ENCODE assay signal across 16 cellular contexts in the genomic region with DNA sequence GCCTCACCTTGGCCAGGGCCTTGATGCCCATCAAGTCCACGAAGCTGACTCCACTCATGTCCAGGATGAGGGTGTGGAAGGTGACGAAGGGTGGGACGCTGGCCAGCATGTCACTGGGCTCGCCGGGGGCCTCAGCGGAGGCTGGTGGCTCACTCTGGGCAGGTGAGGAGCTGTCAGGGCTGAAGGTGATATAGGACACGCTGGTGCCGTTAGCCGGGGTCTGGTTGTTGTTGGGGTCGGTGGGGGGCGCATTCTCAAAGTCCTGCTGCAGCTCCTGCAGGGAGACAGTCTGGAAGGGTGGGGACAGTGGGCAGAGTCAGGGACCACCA. TPM values are rescaled to one million over a fixed set of nuclear protein-coding genes. Genes with fewer than 3 reads are reported as not detected.
DNase-seq lines count a peak whose midpoint lies in the region; ATAC-seq and TF ChIP-seq lines count a peak whose summit lies in the region.
"Had no signal": no experiment of that assay in that cellular context is flagged by ENCODE, and none has a peak within 500 bp of the region (broad histone marks: within the 10 kb centered on the region; RNA-seq: fewer than 3 reads in every experiment).

No MANE protein-coding gene starts in this region.

- no peak overlapping the region for H4K91ac ChIP-seq in mesenchymal stem cell (ENCODE audit: low read length)

- H2AFZ ChIP-seq in mesenchymal stem cell (ENCODE audit: low read depth, low read length): no peak overlapping the region

- H3K27ac ChIP-seq in right atrium auricular region (no peak overlapping the region), mesenchymal stem cell (ENCODE audit: low read length, poor library complexity, severe bottlenecking) (no peak overlapping the region)
- H3K27ac ChIP-seq: RWPE1 had no signal

- H3K9ac ChIP-seq in mesenchymal stem cell (ENCODE audit: low read length): no peak overlapping the region

- H2AK5ac ChIP-seq in mesenchymal stem cell (ENCODE audit: low read length, severe bottlenecking): no peak overlapping the region

- no peaks in the 10 kb centered on the region for H3K36me3 Mint-ChIP-seq in stimulated activated memory B cell treated with anti-CD40 and anti-IgM and Interleukin-4, amounts not matched to agents 10 μg/mL and 1 μg/mL and 100 μg/mL, for 72 hours

- peaks cover 0 to 32% of the 10 kb centered on the region in 2 donors for H3K4me1 ChIP-seq in right atrium auricular region
- peaks cover 4% of the 10 kb centered on the region for H3K4me1 ChIP-seq in mesenchymal stem cell (ENCODE audit: control insufficient read depth, insufficient read depth, low read depth, low read length)
- H3K4me1 ChIP-seq: Caco-2 had no signal

- no peak overlapping the region for H2BK120ac ChIP-seq in mesenchymal stem cell (ENCODE audit: low read depth, low read length)

- WGBS in mesenchymal stem cell: 97% methylated on average over 11 of the region's 11 CpGs

- H3K9me3 Mint-ChIP-seq in stimulated activated memory B cell treated with anti-CD40 and anti-IgM and Interleukin-4, amounts not matched to agents 10 μg/mL and 1 μg/mL and 100 μg/mL, for 72 hours: no peaks in the 10 kb centered on the region

- H3K27ac Mint-ChIP-seq in stimulated activated memory B cell treated with anti-CD40 and anti-IgM and Interleukin-4, amounts not matched to agents 10 μg/mL and 1 μg/mL and 100 μg/mL, for 72 hours: peak overlapping the region; percentile 12

- H3K79me1 ChIP-seq in mesenchymal stem cell (replicated peaks; ENCODE audit: low read length, poor library complexity, severe bottlenecking): no peaks in the 10 kb centered on the region

- no peak overlapping the region for H3K18ac ChIP-seq in mesenchymal stem cell (ENCODE audit: low read depth in 1 of 2, low read length in 2 of 2)

- intact Hi-C loops in cardiac septum (cut with DNase I): no loop called here

- no peak overlapping the region for H3K4me2 ChIP-seq in mesenchymal stem cell (ENCODE audit: low read length, poor library complexity, severe bottlenecking)

- H3K14ac ChIP-seq in mesenchymal stem cell (ENCODE audit: low read length in 2 of 2): no peak overlapping the region

- no peak overlapping the region for H3K4me3 Mint-ChIP-seq in stimulated activated memory B cell treated with anti-CD40 and anti-IgM and Interleukin-4, amounts not matched to agents 10 μg/mL and 1 μg/mL and 100 μg/mL, for 72 hours

- peak overlapping the region; percentile 0 for H2BK15ac ChIP-seq in mesenchymal stem cell (ENCODE audit: low read depth, poor library complexity, severe bottlenecking)

- H3K9me3 ChIP-seq in right atrium auricular region (no peaks in the 10 kb centered on the region), mesenchymal stem cell (ENCODE audit: control insufficient read depth, low read length) (no peaks in the 10 kb centered on the region)
- H3K9me3 ChIP-seq: Caco-2 had no signal

- H3K27me3 ChIP-seq in right atrium auricular region (no peaks in the 10 kb centered on the region), mesenchymal stem cell (ENCODE audit: control insufficient read depth in 1 of 2, insufficient read depth in 1 of 2, low read length in 2 of 2) (no peaks in the 10 kb centered on the region)

- peaks cover 18% of the 10 kb centered on the region for H3K27me3 Mint-ChIP-seq in stimulated activated memory B cell treated with anti-CD40 and anti-IgM and Interleukin-4, amounts not matched to agents 10 μg/mL and 1 μg/mL and 100 μg/mL, for 72 hours

- H2BK5ac ChIP-seq in mesenchymal stem cell (ENCODE audit: low read depth, low read length, poor library complexity, severe bottlenecking): no peak overlapping the region

- H3K4me1 Mint-ChIP-seq in stimulated activated memory B cell treated with anti-CD40 and anti-IgM and Interleukin-4, amounts not matched to agents 10 μg/mL and 1 μg/mL and 100 μg/mL, for 72 hours: peaks cover 31% of the 10 kb centered on the region

- no peak overlapping the region for H4K8ac ChIP-seq in mesenchymal stem cell (ENCODE audit: low read length)

- H3K23ac ChIP-seq in mesenchymal stem cell (ENCODE audit: low read length in 2 of 2): no peak overlapping the region

- peak; percentile 69 for DNase-seq in cardiac septum (ENCODE audit: low spot score)
- DNase-seq in right atrium auricular region (ENCODE audit: low spot score): no peak
- no peak for DNase-seq in mesenchymal stem cell
- no peak for DNase-seq in NAMALWA (ENCODE audit: low spot score)
- no peak for DNase-seq in GM19240 (ENCODE audit: insufficient read length, low spot score)
- no peak for DNase-seq in foreskin melanocyte
- DNase-seq: DMS153, KG1, NCI-H1436 treated with DMSO at 0.1 percent for 48 hours, NCI-H2029 treated with DMSO at 0.1 percent for 48 hours, NCI-H2171 treated with DMSO at 0.1 percent for 48 hours, NCI-H748 treated with DMSO at 0.1 percent for 48 hours had no signal

- H2BK12ac ChIP-seq in mesenchymal stem cell (ENCODE audit: low read length in 2 of 2): no peak overlapping the region

- H3K4me3 ChIP-seq in right atrium auricular region (no peak overlapping the region), mesenchymal stem cell (ENCODE audit: insufficient read depth in 1 of 2, low read depth in 1 of 2, low read length in 2 of 2) (no peak overlapping the region)

- H3K4ac ChIP-seq in mesenchymal stem cell (ENCODE audit: low read depth in 1 of 2, low read length in 2 of 2): no peak overlapping the region

- no peak for TF ChIP-seq CTCF in right atrium auricular region (IDR thresholded peaks at IDR 0.05)

- no peaks in the 10 kb centered on the region for H3K36me3 ChIP-seq in right atrium auricular region
- H3K36me3 ChIP-seq in mesenchymal stem cell (ENCODE audit: control insufficient read depth in 1 of 2, insufficient read depth in 2 of 2, low read depth in 1 of 2, low read length in 2 of 2): no peaks in the 10 kb centered on the region

- ATAC-seq in stimulated activated memory B cell treated with anti-CD40 and anti-IgM and Interleukin-4, amounts not matched to agents 10 μg/mL and 1 μg/mL and 100 μg/mL, for 72 hours: no peak

RNA-seq across cellular contexts. Expression of gene SLC26A9, which starts 21.7 kb away (rescaled TPM):
- total RNA-seq in cardiac septum: 9.8 TPM
- total RNA-seq in right atrium auricular region: 10 to 100 TPM; 24.4 to 35.4 TPM
- not detected for polyA plus RNA-seq in mesenchymal stem cell (2013, experiment 1 of 2)
- not detected for polyA plus RNA-seq in mesenchymal stem cell (2013, experiment 2 of 2)
- total RNA-seq: A673, Caco-2 had no signal
